In genomic region chrX:125131146-125131545, GRCh38 we compare ENCODE assay signal across 11 cellular contexts.
A peak's percentile ranks its signal among the peaks of the same experiment; 100 is the strongest.
DNase-seq lines count a peak whose midpoint lies in the region; ATAC-seq and TF ChIP-seq lines count a peak whose summit lies in the region.
"Had no signal": no experiment of that assay in that cellular context is flagged by ENCODE, and none has a peak within 500 bp of the region (broad histone marks: within the 10 kb centered on the region; RNA-seq: fewer than 3 reads in every experiment).

No MANE protein-coding gene starts in this region.

- no peak overlapping the region for H2AFZ ChIP-seq in H9 (ENCODE audit: low read length)
- no peak overlapping the region for H2AFZ ChIP-seq in OCI-LY1 (ENCODE audit: low read length)
- H2AFZ ChIP-seq in hepatocyte = no peak overlapping the region

- H3K27me3 ChIP-seq in H9 (ENCODE audit: insufficient read depth, low read length) = no peaks in the 10 kb centered on the region
- H3K27me3 ChIP-seq in OCI-LY1 (ENCODE audit: insufficient read depth, low read length) = no peaks in the 10 kb centered on the region
- no peaks in the 10 kb centered on the region for H3K27me3 ChIP-seq in hepatocyte

- no peak overlapping the region for H2AK5ac ChIP-seq in H9 (ENCODE audit: insufficient read length, low read length)

- no peak overlapping the region for H3K23ac ChIP-seq in H9 (ENCODE audit: insufficient read length, low read depth, low read length)

- no peak overlapping the region for H3K18ac ChIP-seq in H9 (ENCODE audit: insufficient read length, low read depth, low read length)

- CTCF ChIA-PET in activated CD4-positive, alpha-beta T cell treated with anti-CD3 and anti-CD28 coated beads, Interleukin-2, amount 10 ng/mL, durations not matched to agents 7 days and 5 days (lab: Charles Lee) = interaction anchor here (0.6 kb wide), 1 partner anchor 724 kb away, joined by 3 read pairs; no protein-coding TSS in a partner anchor

- H3K79me2 ChIP-seq in H9 (ENCODE audit: insufficient read depth, low read length) (no peaks in the 10 kb centered on the region), OCI-LY1 (ENCODE audit: insufficient read depth, low read length) (no peaks in the 10 kb centered on the region), hepatocyte (no peaks in the 10 kb centered on the region)

- no peak overlapping the region for H3K27ac ChIP-seq in H9 (ENCODE audit: insufficient read length, low read depth, low read length)
- H3K27ac ChIP-seq in OCI-LY1 (ENCODE audit: low read depth, low read length, poor library complexity, severe bottlenecking) = no peak overlapping the region
- no peak overlapping the region for H3K27ac ChIP-seq in hepatocyte

- no peak overlapping the region for H2BK120ac ChIP-seq in H9 (ENCODE audit: low read depth, low read length, poor library complexity, severe bottlenecking)

- H3K9ac ChIP-seq in H9 (ENCODE audit: extremely low read depth, insufficient read length, low read length) (no peak overlapping the region), OCI-LY1 (ENCODE audit: low read length) (no peak overlapping the region)

- POLR2A ChIA-PET in activated CD4-positive, alpha-beta T cell treated with anti-CD3 and anti-CD28 coated beads, Interleukin-2, amount 10 ng/mL, durations not matched to agents 7 days and 5 days (lab: Charles Lee) = no interaction called here

- H3K27ac Mint-ChIP-seq in H9 = no peak overlapping the region
- no peak overlapping the region for H3K27ac Mint-ChIP-seq in activated CD4-positive, alpha-beta T cell treated with anti-CD3 and anti-CD28 coated beads, Interleukin-2, amount 10 ng/mL, durations not matched to agents 7 days and 5 days
- no peak overlapping the region for H3K27ac Mint-ChIP-seq in T-helper 17 cell
- H3K27ac Mint-ChIP-seq: activated naive CD4-positive, alpha-beta T cell treated with anti-CD3 and anti-CD28 coated beads, Interleukin-2, amount 10 ng/mL, durations not matched to agents 7 days and 5 days had no signal

- no peaks in the 10 kb centered on the region for H4K20me1 ChIP-seq in H9 (ENCODE audit: control insufficient read depth, insufficient read depth, insufficient read length)
- no peaks in the 10 kb centered on the region for H4K20me1 ChIP-seq in OCI-LY1 (ENCODE audit: insufficient read depth, low read length)
- H4K20me1 ChIP-seq in hepatocyte (ENCODE audit: insufficient read depth, poor library complexity, severe bottlenecking) = no peaks in the 10 kb centered on the region

- H3K9me3 ChIP-seq in H9 (ENCODE audit: control insufficient read depth, low read depth, low read length) = no peaks in the 10 kb centered on the region
- no peaks in the 10 kb centered on the region for H3K9me3 ChIP-seq in OCI-LY1 (ENCODE audit: low read length)
- H3K9me3 ChIP-seq in hepatocyte (ENCODE audit: low read depth) = no peaks in the 10 kb centered on the region
- H3K9me3 ChIP-seq in T-helper 17 cell (ENCODE audit: control insufficient read depth, low read length, poor library complexity, severe bottlenecking) = no peaks in the 10 kb centered on the region

- H4K8ac ChIP-seq in H9 (replicated peaks; ENCODE audit: insufficient read length, low read depth, low read length) = no peak overlapping the region

- no peak overlapping the region for H4K5ac ChIP-seq in H9 (ENCODE audit: insufficient read length, low read depth, low read length)

- no peak overlapping the region for H3T11ph ChIP-seq in H9 (ENCODE audit: low read length)

- peaks cover 3 to 4% of the 10 kb centered on the region in 2 experiments; a peak in 3 of 5 replicates for H3K9me3 Mint-ChIP-seq in H9
- H3K9me3 Mint-ChIP-seq in activated CD4-positive, alpha-beta T cell treated with anti-CD3 and anti-CD28 coated beads, Interleukin-2, amount 10 ng/mL, durations not matched to agents 7 days and 5 days = peaks cover 3% of the 10 kb centered on the region

- H3K36me3 ChIP-seq in OCI-LY1 (ENCODE audit: insufficient read depth, low read length) (no peaks in the 10 kb centered on the region), hepatocyte (replicated peaks; ENCODE audit: insufficient read depth, low read depth) (no peaks in the 10 kb centered on the region)

- ATAC-seq in T-helper 17 cell (no peak), HG03521 (IDR thresholded peaks at IDR 0.05; ENCODE audit: unreplicated experiment) (no peak), GM18907 (IDR thresholded peaks at IDR 0.05; ENCODE audit: unreplicated experiment) (no peak)

- peak; percentile 5 for DNase-seq in COLO829 (ENCODE audit: low spot score)
- DNase-seq in H9 = no peak
- peak; percentile 4 for DNase-seq in hepatocyte (ENCODE audit: low spot score)
- no peak for DNase-seq in activated CD4-positive, alpha-beta T cell treated with anti-CD3 and anti-CD28 coated beads, Interleukin-2, amount 10 ng/mL, durations not matched to agents 7 days and 5 days
- no peak for DNase-seq in T-helper 17 cell
- DNase-seq: activated naive CD4-positive, alpha-beta T cell treated with anti-CD3 and anti-CD28 coated beads, Interleukin-2, amount 10 ng/mL, durations not matched to agents 7 days and 5 days; kidney glomerular epithelial cell; NCI-H1930 had no signal

- H3K56ac ChIP-seq in H9 (ENCODE audit: insufficient read length, low read depth, low read length) = no peak overlapping the region

- TF ChIP-seq CTCF in H9 (conservative IDR thresholded peaks at IDR 0.05) (peak; percentile 65), OCI-LY1 (IDR thresholded peaks at IDR 0.05; ENCODE audit: low read length) (peak; percentile 12; the same call in 1 of the 2 replicates), hepatocyte (IDR thresholded peaks at IDR 0.05; ENCODE audit: poor library complexity) (peak; percentile 32)

- H2BK15ac ChIP-seq in H9 (ENCODE audit: low read depth, low read length) = no peak overlapping the region

- H3K4me1 Mint-ChIP-seq in H9 = peaks cover 0 to 5% of the 10 kb centered on the region in 2 experiments; a peak in 2 of 4 replicates
- H3K4me1 Mint-ChIP-seq in activated CD4-positive, alpha-beta T cell treated with anti-CD3 and anti-CD28 coated beads, Interleukin-2, amount 10 ng/mL, durations not matched to agents 7 days and 5 days = no peaks in the 10 kb centered on the region
- H3K4me1 Mint-ChIP-seq in T-helper 17 cell = peaks cover 2% of the 10 kb centered on the region
- H3K4me1 Mint-ChIP-seq: activated naive CD4-positive, alpha-beta T cell treated with anti-CD3 and anti-CD28 coated beads, Interleukin-2, amount 10 ng/mL, durations not matched to agents 7 days and 5 days had no signal

- H3K4me1 ChIP-seq in H9 (ENCODE audit: insufficient read depth, low read length) = no peaks in the 10 kb centered on the region
- no peaks in the 10 kb centered on the region for H3K4me1 ChIP-seq in OCI-LY1 (ENCODE audit: insufficient read depth, low read length, severe bottlenecking)
- H3K4me1 ChIP-seq in hepatocyte (ENCODE audit: insufficient read depth) = no peaks in the 10 kb centered on the region

- no peak overlapping the region for H3K4me3 Mint-ChIP-seq in H9
- H3K4me3 Mint-ChIP-seq in activated CD4-positive, alpha-beta T cell treated with anti-CD3 and anti-CD28 coated beads, Interleukin-2, amount 10 ng/mL, durations not matched to agents 7 days and 5 days = no peak overlapping the region
- H3K4me3 Mint-ChIP-seq in T-helper 17 cell = no peak overlapping the region
- H3K4me3 Mint-ChIP-seq: activated naive CD4-positive, alpha-beta T cell treated with anti-CD3 and anti-CD28 coated beads, Interleukin-2, amount 10 ng/mL, durations not matched to agents 7 days and 5 days had no signal

- no peak overlapping the region for H2BK12ac ChIP-seq in H9 (ENCODE audit: insufficient read length, low read depth, low read length)

- no peak overlapping the region for H3K14ac ChIP-seq in H9 (ENCODE audit: insufficient read depth, low read length)

- H3K27me3 Mint-ChIP-seq in H9 (ENCODE audit: low read depth) (no peaks in the 10 kb centered on the region), T-helper 17 cell (no peaks in the 10 kb centered on the region)
- no peaks in the 10 kb centered on the region for H3K27me3 Mint-ChIP-seq in activated CD4-positive, alpha-beta T cell treated with anti-CD3 and anti-CD28 coated beads, Interleukin-2, amount 10 ng/mL, durations not matched to agents 7 days and 5 days
- H3K27me3 Mint-ChIP-seq: activated naive CD4-positive, alpha-beta T cell treated with anti-CD3 and anti-CD28 coated beads, Interleukin-2, amount 10 ng/mL, durations not matched to agents 7 days and 5 days had no signal

- H3K4ac ChIP-seq in H9 (ENCODE audit: low read depth, low read length) = no peak overlapping the region

- no peak overlapping the region for H2BK5ac ChIP-seq in H9 (ENCODE audit: insufficient read length, low read length)

- H3K36me3 Mint-ChIP-seq in H9 (ENCODE audit: insufficient read depth in 1 of 3, low read depth in 3 of 3) (peaks cover 2 to 5% (median 2%) of the 10 kb centered on the region in 3 experiments), T-helper 17 cell (ENCODE audit: low read depth) (no peaks in the 10 kb centered on the region)
- no peaks in the 10 kb centered on the region for H3K36me3 Mint-ChIP-seq in activated CD4-positive, alpha-beta T cell treated with anti-CD3 and anti-CD28 coated beads, Interleukin-2, amount 10 ng/mL, durations not matched to agents 7 days and 5 days (ENCODE audit: low read depth)
- H3K36me3 Mint-ChIP-seq: activated naive CD4-positive, alpha-beta T cell treated with anti-CD3 and anti-CD28 coated beads, Interleukin-2, amount 10 ng/mL, durations not matched to agents 7 days and 5 days had no signal

- H3F3A ChIP-seq in OCI-LY1 (ENCODE audit: insufficient read depth, low read length) = no peaks in the 10 kb centered on the region

- H3K4me2 ChIP-seq in H9 (ENCODE audit: insufficient read depth, insufficient read length, low read length) (no peak overlapping the region), OCI-LY1 (ENCODE audit: low read length) (no peak overlapping the region), hepatocyte (no peak overlapping the region)

- H3K23me2 ChIP-seq in H9 (ENCODE audit: insufficient read length, low read depth, low read length, poor library complexity, severe bottlenecking) = no peaks in the 10 kb centered on the region

- no peaks in the 10 kb centered on the region for H3K79me1 ChIP-seq in H9 (ENCODE audit: insufficient read depth, low read depth, low read length, poor library complexity, severe bottlenecking)

- H3K4me3 ChIP-seq in OCI-LY1 (ENCODE audit: low read depth, low read length, poor library complexity, severe bottlenecking) = no peak overlapping the region
- H3K4me3 ChIP-seq in hepatocyte = no peak overlapping the region

- H2BK20ac ChIP-seq in H9 (ENCODE audit: low read depth, low read length, poor library complexity, severe bottlenecking) = no peak overlapping the region

- H3K9me2 ChIP-seq in OCI-LY1 (ENCODE audit: low read depth, low read length) (no peaks in the 10 kb centered on the region), hepatocyte (replicated peaks; ENCODE audit: insufficient read depth) (no peaks in the 10 kb centered on the region)

- no peak overlapping the region for H4K91ac ChIP-seq in H9 (ENCODE audit: insufficient read length, low read depth, low read length)

Comparison
In these comparisons a context has a peak if more than half of its experiments do, and no peak if none do; other contexts are left out.
1. DNase-seq: peak in COLO829 (single experiment) and hepatocyte (single experiment); none in H9 (single experiment), activated CD4-positive, alpha-beta T cell treated with anti-CD3 and anti-CD28 coated beads, Interleukin-2, amount 10 ng/mL, durations not matched to agents 7 days and 5 days (single experiment) and T-helper 17 cell (0 of 3).
2. CTCF ChIP-seq: peak in every context shown above with its lines; median percentile 65 in H9; 32 in hepatocyte; 12 in OCI-LY1.